ENCODE assay signal across 8 cellular contexts in the genomic region with DNA sequence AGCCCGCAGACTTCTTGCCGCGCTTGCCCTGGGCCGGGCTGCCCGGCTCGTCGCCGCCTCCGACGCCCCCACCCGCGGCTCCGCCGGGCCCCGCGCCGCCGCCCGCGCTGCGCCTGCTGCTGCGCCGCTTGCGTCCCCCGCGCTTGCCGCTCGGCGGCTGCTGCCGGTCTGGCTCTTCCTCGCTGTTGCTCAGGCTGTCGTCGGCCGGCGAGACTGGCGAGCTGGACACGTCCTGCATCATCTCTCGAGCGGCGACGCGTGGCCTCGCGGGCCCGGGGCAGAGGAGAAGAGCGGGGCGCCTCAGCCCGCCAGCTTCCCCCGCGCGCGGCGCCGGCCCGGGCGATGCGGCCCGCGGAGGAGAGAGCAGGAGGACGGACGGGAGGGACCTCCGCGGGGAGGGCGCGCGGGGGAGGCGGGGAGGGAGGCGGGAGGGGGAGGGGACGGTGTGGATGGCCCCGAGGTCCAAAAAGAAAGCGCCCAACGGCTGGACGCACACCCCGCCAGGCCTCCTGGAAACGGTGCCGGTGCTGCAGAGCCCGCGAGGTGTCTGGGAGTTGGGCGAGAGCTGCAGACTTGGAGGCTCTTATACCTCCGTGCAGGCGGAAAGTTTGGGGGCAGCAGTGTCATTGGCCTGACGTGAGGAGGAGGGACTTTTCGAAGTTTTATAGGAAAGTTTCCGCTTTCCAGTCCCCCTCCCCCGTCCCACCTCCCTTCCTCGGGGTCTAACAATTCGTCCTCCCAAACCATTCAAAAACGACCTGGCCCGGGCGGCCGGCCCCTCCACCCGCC. TPM values are rescaled to one million over a fixed set of nuclear protein-coding genes. Genes with fewer than 3 reads are reported as not detected.
DNase-seq lines count a peak whose midpoint lies in the region; ATAC-seq, FAIRE-seq and TF ChIP-seq lines count a peak whose summit lies in the region.

A gene (minus strand): TSS at position 556 of the 789 bp plus-strand sequence. CDS start 315 bp downstream, at position 241.

- peaks cover 12% of the 10 kb centered on the region for H3K4me1 Mint-ChIP-seq in MCF 10A (ENCODE audit: insufficient read depth, unreplicated experiment)

- H3K27ac ChIP-seq in testis = peak within 1 kb of the TSS; percentile 54 to 59

- no peak for FAIRE-seq in D721Med (lab: Jason Lieb, UNC)

- H3K27me3 ChIP-seq in kidney epithelial cell (ENCODE audit: control insufficient read depth, insufficient read depth, low read length) (peaks cover 63% of the 10 kb centered on the region), testis (no peaks in the 10 kb centered on the region)

- no peaks in the 10 kb centered on the region for H3K9me3 ChIP-seq in testis

- no peaks in the 10 kb centered on the region for H3K36me3 ChIP-seq in kidney epithelial cell (ENCODE audit: control insufficient read depth, insufficient read depth, low read length)
- no peaks in the 10 kb centered on the region for H3K36me3 ChIP-seq in testis (ENCODE audit: low read depth, missing control alignments)

- H3K4me3 ChIP-seq in kidney epithelial cell (ENCODE audit: low read depth, low read length) (peak within 1 kb of the TSS; percentile 39), testis (peak within 1 kb of the TSS; percentile 60 to 68)

- CTCF ChIA-PET in MCF 10A (lab: Yijun Ruan, JAX) = interaction anchor here (0.5 to 1.4 kb wide), 12 partner anchors 57 to 527 kb away, joined by 3 to 6 read pairs (median 4); no protein-coding TSS in a partner anchor

- peaks cover 16% of the 10 kb centered on the region for H3K36me3 Mint-ChIP-seq in MCF 10A (ENCODE audit: insufficient read depth, unreplicated experiment)

- peak within 1 kb of the TSS; percentile 97 for H3K4me3 Mint-ChIP-seq in MCF 10A (ENCODE audit: unreplicated experiment)

- ATAC-seq in Right ventricle myocardium inferior = peak; percentile 90

- no peak for TF ChIP-seq POLR2A in testis (IDR thresholded peaks at IDR 0.05)

- TF ChIP-seq CTCF in MCF 10A (IDR thresholded peaks at IDR 0.05; ENCODE audit: unreplicated experiment) (no peak), kidney epithelial cell (IDR thresholded peaks at IDR 0.05; ENCODE audit: insufficient read depth, low read length, poor library complexity, severe bottlenecking) (no peak), testis (IDR thresholded peaks at IDR 0.05) (no peak), D721Med (IDR thresholded peaks at IDR 0.05; ENCODE audit: insufficient read depth, missing control alignments) (no peak)

- BruUV-seq in MCF 10A (replicated peaks; lab: Mats Ljungman, UMichigan) = no TSS peak

- WGBS in testis, 2 donors = 0 to 1% methylated on average over 9 to 62 of the region's 92 CpGs

- intact Hi-C loops in Right ventricle myocardium inferior (cut with DNase I) = no loop called here
- intact Hi-C loops in cardiac septum (cut with DNase I) = no loop called here
- intact Hi-C loops in MCF 10A (cut with micrococcal nuclease) = loop anchor here (1.0 to 10.0 kb wide), 5 partner anchors 250 to 764 kb away; no protein-coding TSS in a partner anchor
- intact Hi-C loops in testis (cut with DNase I; ENCODE audit: low total_unique reads) = no loop called here

- H3K4me1 ChIP-seq in testis = peaks cover 9% of the 10 kb centered on the region

- peak; percentile 73 for DNase-seq in Right ventricle myocardium inferior (ENCODE audit: missing footprints)
- DNase-seq in cardiac septum (ENCODE audit: low spot score) = no peak
- DNase-seq in NCI-H1092 treated with DMSO at 0.1 percent for 48 hours (lab: John Stamatoyannopoulos, UW) = peak; percentile 63
- DNase-seq in MCF 10A (ENCODE audit: unreplicated experiment) = peak; percentile 68
- peak; percentile 16 for DNase-seq in kidney epithelial cell (ENCODE audit: low read depth)
- peak; percentile 76 for DNase-seq in testis
- no peak for DNase-seq in occipital lobe (lab: John Stamatoyannopoulos, UW)
- no peak for DNase-seq in D721Med (ENCODE audit: insufficient read length, low spot score)

- H3K27ac Mint-ChIP-seq in MCF 10A (ENCODE audit: low read depth, unreplicated experiment) = peak within 1 kb of the TSS; percentile 91

- no peaks in the 10 kb centered on the region for H3K9me3 Mint-ChIP-seq in MCF 10A (ENCODE audit: unreplicated experiment)

- POLR2A ChIA-PET in MCF 10A (lab: Yijun Ruan, JAX) = interaction anchor here (0.7 to 4.6 kb wide), 19 partner anchors 39 to 1600 kb away, joined by 3 to 49 read pairs (median 4); no protein-coding TSS in a partner anchor

- no peaks in the 10 kb centered on the region for H3K27me3 Mint-ChIP-seq in MCF 10A (ENCODE audit: insufficient read depth, unreplicated experiment)

RNA-seq across cellular contexts. Expression of the gene that starts here (rescaled TPM):
- 1.6 TPM for total RNA-seq in Right ventricle myocardium inferior
- total RNA-seq in cardiac septum = 1.2 TPM
- 16.1 and 18.9 TPM in 2 replicates for total RNA-seq in MCF 10A (2022)
- total RNA-seq in kidney epithelial cell = 1.6 and 6.3 TPM in 2 replicates
- 10 to 100 TPM; 11.7 to 22.5 TPM for total RNA-seq in testis
- polyA plus RNA-seq in testis (ENCODE audit: insufficient read depth, low read depth, low replicate concordance) = 5.2 TPM
- total RNA-seq in occipital lobe = 0.62 TPM

Comparison
In these comparisons a context has a peak if more than half of its experiments do, and no peak if none do; other contexts are left out.
1. DNase-seq: peak in Right ventricle myocardium inferior (single experiment), NCI-H1092 treated with DMSO at 0.1 percent for 48 hours (single experiment), MCF 10A (single experiment), kidney epithelial cell (single experiment) and testis (single experiment); none in cardiac septum (single experiment), occipital lobe (single experiment) and D721Med (single experiment).